24 cellular contexts compared by ENCODE assay signal in genomic region chr7:7220821-7221220, GRCh38. TPM values are rescaled to one million over a fixed set of nuclear protein-coding genes. Genes with fewer than 3 reads are reported as not detected.
DNase-seq lines count a peak whose midpoint lies in the region; ATAC-seq and TF ChIP-seq lines count a peak whose summit lies in the region.
"Had no signal": no experiment of that assay in that cellular context is flagged by ENCODE, and none has a peak within 500 bp of the region (broad histone marks: within the 10 kb centered on the region; RNA-seq: fewer than 3 reads in every experiment).

No MANE protein-coding gene starts in this region.

- 78 to 93% methylated on average over 3 of the region's 3 CpGs for WGBS in upper lobe of left lung, 2 donors
- 88 to 89% methylated on average over 3 of the region's 3 CpGs for WGBS in tibial nerve, 2 donors

- peaks cover 4% of the 10 kb centered on the region for H3K9me3 Mint-ChIP-seq in activated CD8-positive, alpha-beta T cell treated with anti-CD3 and anti-CD28 coated beads for 36 hours
- H3K9me3 Mint-ChIP-seq in activated CD8-positive, alpha-beta T cell treated with anti-CD3 and anti-CD28 coated beads, Interleukin-2, amount 10 ng/mL, durations not matched to agents 7 days and 5 days (ENCODE audit: insufficient read depth): no peaks in the 10 kb centered on the region
- no peaks in the 10 kb centered on the region for H3K9me3 Mint-ChIP-seq in activated naive CD8-positive, alpha-beta T cell treated with anti-CD3 and anti-CD28 coated beads, Interleukin-2, amount 50 U/mL, for 24 hours
- H3K9me3 Mint-ChIP-seq in stimulated activated naive B cell treated with anti-CD40 and anti-IgM and Interleukin-4, amounts not matched to agents 10 μg/mL and 1 μg/mL and 100 μg/mL, for 72 hours: no peaks in the 10 kb centered on the region
- H3K9me3 Mint-ChIP-seq: stimulated activated naive CD8-positive, alpha-beta T cell treated with anti-CD3 and anti-CD28 coated beads, Interleukin-15, Interleukin-2, amounts not matched to agents 100 ng/mL and 50 ng/mL, for 24 hours; type B pancreatic cell had no signal

- no peaks in the 10 kb centered on the region for H3K27me3 ChIP-seq in foreskin keratinocyte
- no peaks in the 10 kb centered on the region for H3K27me3 ChIP-seq in upper lobe of left lung
- no peaks in the 10 kb centered on the region for H3K27me3 ChIP-seq in tibial nerve
- H3K27me3 ChIP-seq: BE2C had no signal

- POLR2A ChIA-PET in activated CD8-positive, alpha-beta T cell treated with anti-CD3 and anti-CD28 coated beads for 36 hours (lab: Charles Lee): interaction anchor here (0.6 kb wide), 1 partner anchor 9 kb away, joined by 3 read pairs; no protein-coding TSS in a partner anchor
- POLR2A ChIA-PET in activated CD8-positive, alpha-beta T cell treated with anti-CD3 and anti-CD28 coated beads, Interleukin-2, amount 10 ng/mL, durations not matched to agents 7 days and 5 days (lab: Charles Lee): no interaction called here

- H3K4me3 ChIP-seq in upper lobe of left lung: no peak overlapping the region
- no peak overlapping the region for H3K4me3 ChIP-seq in tibial nerve
- H3K4me3 ChIP-seq: HAP-1 had no signal

- TF ChIP-seq EP300 in upper lobe of left lung (IDR thresholded peaks at IDR 0.05) (no peak), tibial nerve (IDR thresholded peaks at IDR 0.05) (no peak)

- no peak overlapping the region for H3K4me3 Mint-ChIP-seq in activated CD8-positive, alpha-beta T cell treated with anti-CD3 and anti-CD28 coated beads for 36 hours
- H3K4me3 Mint-ChIP-seq in activated CD8-positive, alpha-beta T cell treated with anti-CD3 and anti-CD28 coated beads, Interleukin-2, amount 10 ng/mL, durations not matched to agents 7 days and 5 days: no peak overlapping the region
- no peak overlapping the region for H3K4me3 Mint-ChIP-seq in activated naive CD8-positive, alpha-beta T cell treated with anti-CD3 and anti-CD28 coated beads, Interleukin-2, amount 50 U/mL, for 24 hours
- peak overlapping the region in 1 of 2 donors; percentile 29 for H3K4me3 Mint-ChIP-seq in stimulated activated naive B cell treated with anti-CD40 and anti-IgM and Interleukin-4, amounts not matched to agents 10 μg/mL and 1 μg/mL and 100 μg/mL, for 72 hours
- H3K4me3 Mint-ChIP-seq: activated CD4-positive, alpha-beta T cell treated with anti-CD3 and anti-CD28 coated beads for 36 hours; nephron; stimulated activated naive CD8-positive, alpha-beta T cell treated with anti-CD3 and anti-CD28 coated beads, Interleukin-15, Interleukin-2, amounts not matched to agents 100 ng/mL and 50 ng/mL, for 24 hours; type B pancreatic cell had no signal

- no peaks in the 10 kb centered on the region for H3K27me3 Mint-ChIP-seq in activated CD8-positive, alpha-beta T cell treated with anti-CD3 and anti-CD28 coated beads for 36 hours
- no peaks in the 10 kb centered on the region for H3K27me3 Mint-ChIP-seq in activated CD8-positive, alpha-beta T cell treated with anti-CD3 and anti-CD28 coated beads, Interleukin-2, amount 10 ng/mL, durations not matched to agents 7 days and 5 days (ENCODE audit: low read depth)
- no peaks in the 10 kb centered on the region for H3K27me3 Mint-ChIP-seq in activated naive CD8-positive, alpha-beta T cell treated with anti-CD3 and anti-CD28 coated beads, Interleukin-2, amount 50 U/mL, for 24 hours
- no peaks in the 10 kb centered on the region for H3K27me3 Mint-ChIP-seq in stimulated activated naive B cell treated with anti-CD40 and anti-IgM and Interleukin-4, amounts not matched to agents 10 μg/mL and 1 μg/mL and 100 μg/mL, for 72 hours
- H3K27me3 Mint-ChIP-seq: activated CD4-positive, alpha-beta T cell treated with anti-CD3 and anti-CD28 coated beads for 36 hours; progenitor cell of endocrine pancreas; stimulated activated naive CD8-positive, alpha-beta T cell treated with anti-CD3 and anti-CD28 coated beads, Interleukin-15, Interleukin-2, amounts not matched to agents 100 ng/mL and 50 ng/mL, for 24 hours; type B pancreatic cell had no signal

- no peak for DNase-seq in activated CD8-positive, alpha-beta T cell treated with anti-CD3 and anti-CD28 coated beads for 36 hours
- DNase-seq in activated CD8-positive, alpha-beta T cell treated with anti-CD3 and anti-CD28 coated beads, Interleukin-2, amount 10 ng/mL, durations not matched to agents 7 days and 5 days: no peak
- no peak for DNase-seq in activated naive CD8-positive, alpha-beta T cell treated with anti-CD3 and anti-CD28 coated beads, Interleukin-2, amount 50 U/mL, for 24 hours
- DNase-seq in foreskin keratinocyte (no peak), upper lobe of left lung (no peak), NCI-H526 (lab: John Stamatoyannopoulos, UW) (no peak), tibial nerve (ENCODE audit: low spot score in 2 of 2) (no peak)
- no peak for DNase-seq in stimulated activated naive B cell treated with anti-CD40 and anti-IgM and Interleukin-4, amounts not matched to agents 10 μg/mL and 1 μg/mL and 100 μg/mL, for 72 hours
- DNase-seq: 8988T; activated CD4-positive, alpha-beta T cell treated with anti-CD3 and anti-CD28 coated beads for 36 hours; BE2C; cerebellar nuclear complex; GDM1; hypothalamus; kidney glomerular epithelial cell; mesendoderm; MM.1S; NCI-H187 treated with DMSO at 0.1 percent for 48 hours; stimulated activated CD4-positive, alpha-beta T cell treated with anti-CD3 and anti-CD28 coated beads, Interleukin-1b, Interleukin-23, amount 100 ng/mL, for 48 hours had no signal

- H3K4me1 ChIP-seq in foreskin keratinocyte (peaks cover 28% of the 10 kb centered on the region), upper lobe of left lung (peaks cover 2 to 9% (median 6%) of the 10 kb centered on the region in 4 donors), tibial nerve (peaks cover 0 to 7% (median 0%) of the 10 kb centered on the region in 4 donors)
- H3K4me1 ChIP-seq: BE2C, HAP-1 had no signal

- H3K27ac ChIP-seq in foreskin keratinocyte (peak overlapping the region; percentile 3), upper lobe of left lung (no peak overlapping the region), tibial nerve (no peak overlapping the region)

- H3K36me3 Mint-ChIP-seq in activated CD8-positive, alpha-beta T cell treated with anti-CD3 and anti-CD28 coated beads for 36 hours (ENCODE audit: low read depth): peaks cover 41% of the 10 kb centered on the region
- H3K36me3 Mint-ChIP-seq in activated CD8-positive, alpha-beta T cell treated with anti-CD3 and anti-CD28 coated beads, Interleukin-2, amount 10 ng/mL, durations not matched to agents 7 days and 5 days (ENCODE audit: low read depth): peaks cover 54% of the 10 kb centered on the region
- peaks cover 41% of the 10 kb centered on the region for H3K36me3 Mint-ChIP-seq in activated naive CD8-positive, alpha-beta T cell treated with anti-CD3 and anti-CD28 coated beads, Interleukin-2, amount 50 U/mL, for 24 hours (ENCODE audit: low read depth)
- peaks cover 32 to 38% of the 10 kb centered on the region in 2 donors for H3K36me3 Mint-ChIP-seq in stimulated activated naive B cell treated with anti-CD40 and anti-IgM and Interleukin-4, amounts not matched to agents 10 μg/mL and 1 μg/mL and 100 μg/mL, for 72 hours

- ATAC-seq in activated CD8-positive, alpha-beta T cell treated with anti-CD3 and anti-CD28 coated beads for 36 hours: no peak
- ATAC-seq in activated CD8-positive, alpha-beta T cell treated with anti-CD3 and anti-CD28 coated beads, Interleukin-2, amount 10 ng/mL, durations not matched to agents 7 days and 5 days: no peak
- ATAC-seq in activated naive CD8-positive, alpha-beta T cell treated with anti-CD3 and anti-CD28 coated beads, Interleukin-2, amount 50 U/mL, for 24 hours: no peak
- no peak for ATAC-seq in foreskin keratinocyte
- no peak for ATAC-seq in stimulated activated naive B cell treated with anti-CD40 and anti-IgM and Interleukin-4, amounts not matched to agents 10 μg/mL and 1 μg/mL and 100 μg/mL, for 72 hours (replicated peaks)
- no peak for ATAC-seq in upper lobe of left lung (ENCODE audit: low FRiP score in 2 of 2)
- ATAC-seq: activated CD4-positive, alpha-beta T cell treated with anti-CD3 and anti-CD28 coated beads for 36 hours had no signal

- no peak for TF ChIP-seq CTCF in activated CD8-positive, alpha-beta T cell treated with anti-CD3 and anti-CD28 coated beads for 36 hours (IDR thresholded peaks at IDR 0.05)
- no peak for TF ChIP-seq CTCF in foreskin keratinocyte (conservative IDR thresholded peaks at IDR 0.05)
- no peak for TF ChIP-seq CTCF in upper lobe of left lung (IDR thresholded peaks at IDR 0.05)
- no peak for TF ChIP-seq CTCF in tibial nerve (IDR thresholded peaks at IDR 0.05)

- TF ChIP-seq POLR2A in upper lobe of left lung (IDR thresholded peaks at IDR 0.05) (no peak), tibial nerve (IDR thresholded peaks at IDR 0.05) (no peak)

- H3K36me3 ChIP-seq in upper lobe of left lung (peaks cover 0 to 9% (median 6%) of the 10 kb centered on the region in 4 donors), tibial nerve (peaks cover 0 to 40% (median 0%) of the 10 kb centered on the region in 3 donors)
- H3K36me3 ChIP-seq: BE2C, HAP-1 had no signal

- H3K27ac Mint-ChIP-seq in activated CD8-positive, alpha-beta T cell treated with anti-CD3 and anti-CD28 coated beads for 36 hours: peak overlapping the region; percentile 43
- H3K27ac Mint-ChIP-seq in activated CD8-positive, alpha-beta T cell treated with anti-CD3 and anti-CD28 coated beads, Interleukin-2, amount 10 ng/mL, durations not matched to agents 7 days and 5 days: no peak overlapping the region
- H3K27ac Mint-ChIP-seq in activated naive CD8-positive, alpha-beta T cell treated with anti-CD3 and anti-CD28 coated beads, Interleukin-2, amount 50 U/mL, for 24 hours: peak overlapping the region; percentile 9
- peak overlapping the region; percentile 44 for H3K27ac Mint-ChIP-seq in stimulated activated naive B cell treated with anti-CD40 and anti-IgM and Interleukin-4, amounts not matched to agents 10 μg/mL and 1 μg/mL and 100 μg/mL, for 72 hours
- H3K27ac Mint-ChIP-seq: activated CD4-positive, alpha-beta T cell treated with anti-CD3 and anti-CD28 coated beads for 36 hours; nephron; progenitor cell of endocrine pancreas; stimulated activated naive CD8-positive, alpha-beta T cell treated with anti-CD3 and anti-CD28 coated beads, Interleukin-15, Interleukin-2, amounts not matched to agents 100 ng/mL and 50 ng/mL, for 24 hours; type B pancreatic cell had no signal

- H3K9me3 ChIP-seq in upper lobe of left lung (no peaks in the 10 kb centered on the region), tibial nerve (peaks cover 0 to 5% (median 2%) of the 10 kb centered on the region in 4 donors)
- H3K9me3 ChIP-seq: BE2C, HAP-1 had no signal

- intact Hi-C loops in activated CD8-positive, alpha-beta T cell treated with anti-CD3 and anti-CD28 coated beads for 36 hours (cut with micrococcal nuclease): no loop called here

- CTCF ChIA-PET in activated CD8-positive, alpha-beta T cell treated with anti-CD3 and anti-CD28 coated beads for 36 hours (lab: Charles Lee): no interaction called here
- CTCF ChIA-PET in activated CD8-positive, alpha-beta T cell treated with anti-CD3 and anti-CD28 coated beads, Interleukin-2, amount 10 ng/mL, durations not matched to agents 7 days and 5 days (lab: Charles Lee): interaction anchor here (0.7 to 1.2 kb wide), 2 partner anchors 9 to 345 kb away, joined by 3 read pairs; no protein-coding TSS in a partner anchor

- peaks cover 38% of the 10 kb centered on the region for H3K4me1 Mint-ChIP-seq in activated CD8-positive, alpha-beta T cell treated with anti-CD3 and anti-CD28 coated beads for 36 hours (ENCODE audit: low read depth)
- peaks cover 20% of the 10 kb centered on the region for H3K4me1 Mint-ChIP-seq in activated CD8-positive, alpha-beta T cell treated with anti-CD3 and anti-CD28 coated beads, Interleukin-2, amount 10 ng/mL, durations not matched to agents 7 days and 5 days (ENCODE audit: low read depth)
- peaks cover 33% of the 10 kb centered on the region for H3K4me1 Mint-ChIP-seq in activated naive CD8-positive, alpha-beta T cell treated with anti-CD3 and anti-CD28 coated beads, Interleukin-2, amount 50 U/mL, for 24 hours
- peaks cover 23 to 45% of the 10 kb centered on the region in 2 donors for H3K4me1 Mint-ChIP-seq in stimulated activated naive B cell treated with anti-CD40 and anti-IgM and Interleukin-4, amounts not matched to agents 10 μg/mL and 1 μg/mL and 100 μg/mL, for 72 hours
- H3K4me1 Mint-ChIP-seq: nephron had no signal

RNA-seq across cellular contexts. Expression of gene C1GALT1, which starts 38.5 kb away (rescaled TPM):
- 10 to 100 TPM; 39.0 to 39.5 TPM for total RNA-seq in activated CD8-positive, alpha-beta T cell treated with anti-CD3 and anti-CD28 coated beads for 36 hours
- total RNA-seq in activated CD8-positive, alpha-beta T cell treated with anti-CD3 and anti-CD28 coated beads, Interleukin-2, amount 10 ng/mL, durations not matched to agents 7 days and 5 days: 10 to 100 TPM; 47.4 to 50.7 TPM
- total RNA-seq in foreskin keratinocyte (28.3 and 30.1 TPM in 2 replicates), upper lobe of left lung (10 to 100 TPM; 11.5 to 75.9 (median 34.7) TPM), tibial nerve (10 to 100 TPM; 22.6 to 57.5 (median 29.5) TPM)
- 8.3 and 10.8 TPM in 2 replicates for polyA plus RNA-seq in foreskin keratinocyte
